Comparison of ENCODE assay signal across 1 cellular context in genomic region chr20:23157741-23158140, GRCh38.
TF ChIP-seq lines count a peak whose summit lies in the region.

No MANE protein-coding gene starts in this region.

TF ChIP-seq in K562, 482 proteins besides CTCF, POLR2A, EP300 and RAD21 (continued from another document):
- TF ChIP-seq PBX2 (CRISPR knock-in tag; IDR thresholded peaks at IDR 0.05; ENCODE audit: low read depth), result no peak
- no peak for TF ChIP-seq PBX2 (tag; conservative IDR thresholded peaks at IDR 0.05; ENCODE audit: low read depth)
- no peak for TF ChIP-seq ZBTB26 (CRISPR knock-in tag; IDR thresholded peaks at IDR 0.05)
- no peak for TF ChIP-seq ZBTB2 (IDR thresholded peaks at IDR 0.05)
